ENCODE assay signal across 7 cellular contexts in the genomic region with DNA sequence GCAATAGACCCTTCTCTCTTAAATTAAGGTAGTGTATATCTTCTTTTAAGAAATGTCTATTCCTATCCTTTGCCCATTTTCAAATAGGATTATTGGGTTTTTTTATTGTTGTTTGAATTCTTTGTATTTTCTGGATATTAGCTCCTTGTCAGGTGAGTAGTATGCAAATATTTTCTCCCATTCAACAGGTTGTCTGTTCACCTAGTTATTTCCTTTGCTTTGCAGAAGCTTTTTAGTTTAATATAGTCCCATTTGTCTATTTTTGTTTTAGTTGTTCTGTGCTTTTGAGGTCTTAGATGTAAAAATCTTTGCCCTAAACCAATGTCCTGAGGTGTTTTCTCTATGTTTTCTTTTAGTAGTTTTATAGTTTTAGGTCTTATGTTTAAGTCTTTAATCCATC.
"Had no signal": no experiment of that assay in that cellular context is flagged by ENCODE, and none has a peak within 500 bp of the region (broad histone marks: within the 10 kb centered on the region; RNA-seq: fewer than 3 reads in every experiment).

No MANE protein-coding gene starts in this region.

- H3K4me3 ChIP-seq: GM12878 had no signal

- FAIRE-seq: GM12878, GM12891, GM12892, GM18507, GM19239 had no signal

- DNase-seq: GDM1, GF-D8 had no signal

- ATAC-seq: GM12878 had no signal
